20 cellular contexts compared by ENCODE assay signal in genomic region chr18:67692811-67693210, GRCh38.
"Had no signal": no experiment of that assay in that cellular context is flagged by ENCODE, and none has a peak within 500 bp of the region (broad histone marks: within the 10 kb centered on the region; RNA-seq: fewer than 3 reads in every experiment).

No MANE protein-coding gene starts in this region.

- DNase-seq: cortex of kidney; dorsolateral prefrontal cortex; effector CD8-positive, alpha-beta T cell; gastrocnemius medialis; heart right ventricle; hypothalamus; mammary epithelial cell; natural killer cell; ovary; sigmoid colon; stimulated activated CD4-positive, alpha-beta T cell treated with anti-CD3 and anti-CD28 coated beads, Interleukin-2, amount 100 ng/mL, for 48 hours; stimulated activated CD8-positive, alpha-beta memory T cell treated with anti-CD3 and anti-CD28 coated beads, Interleukin-4, amount 100 ng/mL, for 48 hours; stimulated activated naive CD8-positive, alpha-beta T cell treated with anti-CD3 and anti-CD28 coated beads, Interleukin-15, Interleukin-2, amounts not matched to agents 100 U/mL and 50 U/mL, for 24 hours; upper lobe of right lung had no signal

- H3K9me3 ChIP-seq: gastrocnemius medialis, ovary, right atrium auricular region, sigmoid colon, upper lobe of right lung, vagina had no signal

- H3K36me3 ChIP-seq: gastrocnemius medialis, heart right ventricle, ovary, right atrium auricular region, sigmoid colon, tibial nerve, upper lobe of right lung, vagina had no signal

- H3K4me3 ChIP-seq: dorsolateral prefrontal cortex, gastrocnemius medialis, heart right ventricle, ovary, right atrium auricular region, sigmoid colon, smooth muscle cell, tibial nerve, upper lobe of right lung, vagina had no signal

- H3K4me1 ChIP-seq: gastrocnemius medialis, heart right ventricle, sigmoid colon, tibial nerve, upper lobe of right lung, vagina had no signal

- ATAC-seq: gastrocnemius medialis; heart right ventricle; left lobe of liver; natural killer cell; stimulated activated effector memory CD8-positive, alpha-beta T cell treated with anti-CD3 and anti-CD28 coated beads, Interleukin-12 subunit alpha, Interleukin-12 subunit beta, amount 100 ng/mL, for 72 hours; stimulated activated naive CD8-positive, alpha-beta T cell treated with anti-CD3 and anti-CD28 coated beads, Interleukin-15, Interleukin-2, amounts not matched to agents 100 U/mL and 50 U/mL, for 24 hours; upper lobe of right lung had no signal

- H3K27me3 ChIP-seq: dorsolateral prefrontal cortex, gastrocnemius medialis, heart right ventricle, ovary, right atrium auricular region, sigmoid colon, tibial nerve, upper lobe of right lung, vagina had no signal

- H3K27ac ChIP-seq: dorsolateral prefrontal cortex, gastrocnemius medialis, heart right ventricle, ovary, right atrium auricular region, sigmoid colon, tibial nerve, upper lobe of right lung, vagina had no signal

- H3K4me2 ChIP-seq: smooth muscle cell had no signal
